10 cellular contexts compared by ENCODE assay signal in genomic region chr1:156584813-156585212, GRCh38. TPM values are rescaled to one million over a fixed set of nuclear protein-coding genes. Genes with fewer than 3 reads are reported as not detected.
A peak's percentile ranks its signal among the peaks of the same experiment; 100 is the strongest.
DNase-seq lines count a peak whose midpoint lies in the region; ATAC-seq and TF ChIP-seq lines count a peak whose summit lies in the region.
"Had no signal": no experiment of that assay in that cellular context is flagged by ENCODE, and none has a peak within 500 bp of the region (broad histone marks: within the 10 kb centered on the region; RNA-seq: fewer than 3 reads in every experiment).

No MANE protein-coding gene starts in this region.

- 0 out of 2 replicates have a peak, but pooled peaks cover 2% of the 10 kb centered on the region for H3F3A ChIP-seq in DOHH2 (ENCODE audit: control insufficient read depth, insufficient read depth)

- no peak overlapping the region for H3K27ac ChIP-seq in DOHH2 (ENCODE audit: low read depth, low read length)
- no peak overlapping the region for H3K27ac ChIP-seq in SJCRH30
- H3K27ac ChIP-seq: gastroesophageal sphincter had no signal

- no peaks in the 10 kb centered on the region for H3K79me2 ChIP-seq in DOHH2 (ENCODE audit: control insufficient read depth, low read length)

- peak overlapping the region; percentile 17; the same call in 1 of the 2 replicates for H3K4me2 ChIP-seq in DOHH2 (ENCODE audit: low read length)

- no peaks in the 10 kb centered on the region for H3K9me2 ChIP-seq in DOHH2 (replicated peaks; ENCODE audit: control insufficient read depth, low read length)

- H3K4me1 ChIP-seq in DOHH2 (ENCODE audit: control insufficient read depth, low read length) (peaks cover 30% of the 10 kb centered on the region), SJCRH30 (no peaks in the 10 kb centered on the region)

- H4K20me1 ChIP-seq in DOHH2 (ENCODE audit: control insufficient read depth, insufficient read depth, low read depth, low read length): no peaks in the 10 kb centered on the region

- no peak for ATAC-seq in GM21529 (IDR thresholded peaks at IDR 0.05; ENCODE audit: unreplicated experiment)

- H3K27me3 ChIP-seq in DOHH2 (ENCODE audit: control insufficient read depth, low read length): no peaks in the 10 kb centered on the region
- H3K27me3 ChIP-seq in SJCRH30: no peaks in the 10 kb centered on the region
- H3K27me3 ChIP-seq: gastroesophageal sphincter had no signal

- H3K36me3 ChIP-seq in DOHH2 (ENCODE audit: control insufficient read depth, low read length) (no peaks in the 10 kb centered on the region), SJCRH30 (no peaks in the 10 kb centered on the region)
- H3K36me3 ChIP-seq: gastroesophageal sphincter had no signal

- no peaks in the 10 kb centered on the region for H3K9me3 ChIP-seq in DOHH2 (ENCODE audit: control insufficient read depth, insufficient read depth, low read length)
- H3K9me3 ChIP-seq in SJCRH30 (replicated peaks): no peaks in the 10 kb centered on the region
- H3K9me3 ChIP-seq: gastroesophageal sphincter had no signal

- H3K4me3 ChIP-seq in DOHH2 (ENCODE audit: low read length) (no peak overlapping the region), SJCRH30 (no peak overlapping the region)
- H3K4me3 ChIP-seq: gastroesophageal sphincter had no signal

- TF ChIP-seq CTCF in DOHH2 (IDR thresholded peaks at IDR 0.05; ENCODE audit: low read depth, low read length, poor library complexity, severe bottlenecking): peak; percentile 92

- DNase-seq in HPDE6-E6E7 (ENCODE audit: extremely low spot score) (peak; percentile 28), SJCRH30 (peak; percentile 17 to 30), left kidney (ENCODE audit: low read depth, low spot score) (peak; percentile 53), GM19238 (ENCODE audit: insufficient read length, low spot score) (no peak)
- DNase-seq in activated effector memory CD4-positive, alpha-beta T cell treated with anti-CD3 and anti-CD28 coated beads, Interleukin-2, amount 50 U/mL, for 16 hours: no peak
- DNase-seq: NCI-H226 had no signal

RNA-seq across cellular contexts. Expression of gene TTC24, which starts 5.3 kb away (rescaled TPM):
- total RNA-seq in SJCRH30 (2014; rRNA removed; shearing (Covaris generic)): not detected in 2 replicates
- total RNA-seq: gastroesophageal sphincter had no signal

RNA-seq across cellular contexts. Expression of gene NAXE, which starts 6.8 kb away (rescaled TPM):
- 29.7 and 30.1 TPM in 2 replicates for total RNA-seq in SJCRH30 (2014; rRNA removed; shearing (Covaris generic))

RNA-seq across cellular contexts. Expression of gene IQGAP3, which starts 12.4 kb away (rescaled TPM):
- 16.8 and 21.3 TPM in 2 replicates for total RNA-seq in SJCRH30 (2014; rRNA removed; shearing (Covaris generic))

RNA-seq across cellular contexts. Expression of gene GPATCH4, which starts 16.5 kb away (rescaled TPM):
- total RNA-seq in SJCRH30 (2014; rRNA removed; shearing (Covaris generic)): 22.8 and 25.1 TPM in 2 replicates

RNA-seq across cellular contexts. Expression of gene HAPLN2, which starts 34.4 kb away (rescaled TPM):
- total RNA-seq in SJCRH30 (2014; rRNA removed; shearing (Covaris generic)): 0.20 and 0.23 TPM in 2 replicates
- total RNA-seq: T-helper 2 cell treated with Interferon-gamma antibody and Interleukin-4, amounts not matched to agents 100 ng/mL and 5 ng/mL, for 36 hours had no signal

Comparison
In these comparisons a context has a peak if more than half of its experiments do, and no peak if none do; other contexts are left out.
1. DNase-seq: peak in HPDE6-E6E7 (single experiment), SJCRH30 (2 of 2) and left kidney (single experiment); none in GM19238 (single experiment) and activated effector memory CD4-positive, alpha-beta T cell treated with anti-CD3 and anti-CD28 coated beads, Interleukin-2, amount 50 U/mL, for 16 hours (single experiment).